9 cellular contexts compared by ENCODE assay signal in the genomic region with DNA sequence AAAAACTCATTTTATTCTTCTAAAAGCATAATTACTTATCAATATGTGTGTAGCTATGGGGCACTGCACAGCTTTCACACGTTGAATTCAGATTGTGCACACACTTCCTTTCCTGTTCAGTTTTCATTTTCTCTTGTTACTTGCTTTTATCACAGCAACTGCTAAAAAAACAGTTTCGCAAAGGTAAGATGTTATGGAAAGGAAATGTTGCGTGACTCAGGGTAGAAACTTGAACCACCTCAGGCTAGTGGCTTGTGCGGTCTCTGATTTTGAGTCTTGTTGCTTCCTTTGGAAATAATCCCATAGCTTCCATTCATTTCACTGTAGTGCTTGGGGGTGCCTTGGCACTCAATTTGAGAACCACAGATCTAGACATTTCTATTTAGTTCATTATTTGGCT.
DNase-seq lines count a peak whose midpoint lies in the region; ATAC-seq lines count a peak whose summit lies in the region.
"Had no signal": no experiment of that assay in that cellular context is flagged by ENCODE, and none has a peak within 500 bp of the region (broad histone marks: within the 10 kb centered on the region; RNA-seq: fewer than 3 reads in every experiment).

No MANE protein-coding gene starts in this region.

- DNase-seq in activated T-cell treated with anti-CD3 and anti-CD28 coated beads for 48 hours (ENCODE audit: low read depth) (peak; percentile 1), activated T-cell treated with anti-CD3 and anti-CD28 coated beads for 4 hours (no peak), pons (ENCODE audit: low spot score) (peak; percentile 46), GM03348 (ENCODE audit: low spot score) (no peak), DMS53 treated with DMSO at 0.1 percent for 48 hours (lab: John Stamatoyannopoulos, UW; ENCODE audit: unreplicated experiment) (no peak)
- peak; percentile 46 for DNase-seq in activated CD4-positive, alpha-beta memory T cell treated with anti-CD3 and anti-CD28 coated beads for 36 hours

- H3K4me1 Mint-ChIP-seq in activated CD4-positive, alpha-beta memory T cell treated with anti-CD3 and anti-CD28 coated beads for 36 hours (ENCODE audit: low read depth) = peaks cover 2% of the 10 kb centered on the region

- no peak overlapping the region for H3K4me3 Mint-ChIP-seq in activated CD4-positive, alpha-beta memory T cell treated with anti-CD3 and anti-CD28 coated beads for 36 hours
- H3K4me3 Mint-ChIP-seq: activated naive CD8-positive, alpha-beta T cell had no signal

- no peak overlapping the region for H3K27ac Mint-ChIP-seq in activated CD4-positive, alpha-beta memory T cell treated with anti-CD3 and anti-CD28 coated beads for 36 hours
- H3K27ac Mint-ChIP-seq: activated naive CD8-positive, alpha-beta T cell had no signal

- peak; percentile 53 for ATAC-seq in HG03095 (IDR thresholded peaks at IDR 0.05; ENCODE audit: unreplicated experiment)
- ATAC-seq in HG02938 (IDR thresholded peaks at IDR 0.05; ENCODE audit: unreplicated experiment) = no peak

- intact Hi-C loops in activated CD4-positive, alpha-beta memory T cell treated with anti-CD3 and anti-CD28 coated beads for 36 hours (cut with micrococcal nuclease) = loop anchor here (1.0 kb wide), 1 partner anchor 89 kb away; no protein-coding TSS in a partner anchor

- no peaks in the 10 kb centered on the region for H3K36me3 Mint-ChIP-seq in activated CD4-positive, alpha-beta memory T cell treated with anti-CD3 and anti-CD28 coated beads for 36 hours
- H3K36me3 Mint-ChIP-seq: activated naive CD8-positive, alpha-beta T cell had no signal

- CTCF ChIA-PET in activated CD4-positive, alpha-beta memory T cell treated with anti-CD3 and anti-CD28 coated beads for 36 hours (lab: Charles Lee) = interaction anchor here (1.5 kb wide), 1 partner anchor 482 kb away, joined by 3 read pairs; no protein-coding TSS in a partner anchor

- peaks cover 8% of the 10 kb centered on the region for H3K27me3 Mint-ChIP-seq in activated CD4-positive, alpha-beta memory T cell treated with anti-CD3 and anti-CD28 coated beads for 36 hours

- POLR2A ChIA-PET in activated CD4-positive, alpha-beta memory T cell treated with anti-CD3 and anti-CD28 coated beads for 36 hours (lab: Charles Lee) = no interaction called here

- no peaks in the 10 kb centered on the region for H3K9me3 Mint-ChIP-seq in activated CD4-positive, alpha-beta memory T cell treated with anti-CD3 and anti-CD28 coated beads for 36 hours

Comparison
In these comparisons a context has a peak if more than half of its experiments do, and no peak if none do; other contexts are left out.
1. DNase-seq: peak in activated T-cell treated with anti-CD3 and anti-CD28 coated beads for 48 hours (single experiment), activated CD4-positive, alpha-beta memory T cell treated with anti-CD3 and anti-CD28 coated beads for 36 hours (single experiment) and pons (single experiment); none in activated T-cell treated with anti-CD3 and anti-CD28 coated beads for 4 hours (single experiment), GM03348 (single experiment) and DMS53 treated with DMSO at 0.1 percent for 48 hours (single experiment).